1 cellular context compared by ENCODE assay signal in genomic region chr12:123225443-123225842, GRCh38.
TF ChIP-seq lines count a peak whose summit lies in the region.

No MANE protein-coding gene starts in this region.

TF ChIP-seq in HepG2, 621 proteins besides CTCF, POLR2A, EP300 and RAD21:
- TF ChIP-seq NFYC (CRISPR knock-in tag; IDR thresholded peaks at IDR 0.05) (no peak), CBFB (CRISPR knock-in tag; IDR thresholded peaks at IDR 0.05) (no peak), ZIK1 (CRISPR knock-in tag; IDR thresholded peaks at IDR 0.05; ENCODE audit: borderline replicate concordance, low read depth) (no peak), HNRNPK (IDR thresholded peaks at IDR 0.05; ENCODE audit: low read depth, low read length, poor library complexity, severe bottlenecking) (peak; percentile 91), ZNF549 (CRISPR knock-in tag; IDR thresholded peaks at IDR 0.05) (no peak), FOXO1 (CRISPR knock-in tag; IDR thresholded peaks at IDR 0.05) (no peak), SMAD9 (CRISPR knock-in tag; IDR thresholded peaks at IDR 0.05) (no peak), ZNF841 (CRISPR knock-in tag; IDR thresholded peaks at IDR 0.05; ENCODE audit: borderline replicate concordance) (no peak)
